Comparison of ENCODE assay signal across 25 cellular contexts in the genomic region with DNA sequence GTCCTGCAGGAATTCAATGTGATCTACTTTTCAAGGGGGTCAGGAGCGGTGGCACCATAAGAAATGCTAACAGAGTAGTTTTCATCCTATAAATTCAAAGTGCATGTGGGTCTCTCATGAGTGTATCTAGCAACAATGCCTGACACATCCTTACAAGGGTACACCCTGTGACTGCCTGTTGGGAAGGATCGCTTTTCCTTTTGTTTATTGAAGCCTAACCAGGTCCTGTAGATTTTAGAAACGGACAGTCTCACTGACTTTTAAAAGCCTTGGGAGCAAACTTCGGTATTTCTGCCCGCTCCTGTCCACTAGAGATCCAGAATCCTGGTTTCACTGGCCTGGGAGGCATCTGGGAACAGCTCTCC.
DNase-seq lines count a peak whose midpoint lies in the region; ATAC-seq and TF ChIP-seq lines count a peak whose summit lies in the region.
"Had no signal": no experiment of that assay in that cellular context is flagged by ENCODE, and none has a peak within 500 bp of the region (broad histone marks: within the 10 kb centered on the region; RNA-seq: fewer than 3 reads in every experiment).

No MANE protein-coding gene starts in this region.

- H3K9me3 Mint-ChIP-seq in HFFc6 = no peaks in the 10 kb centered on the region
- H3K9me3 Mint-ChIP-seq in naive thymus-derived CD4-positive, alpha-beta T cell = no peaks in the 10 kb centered on the region
- H3K9me3 Mint-ChIP-seq: activated naive CD8-positive, alpha-beta T cell treated with anti-CD3 and anti-CD28 coated beads, Interleukin-2, amount 10 ng/mL, durations not matched to agents 7 days and 5 days; natural killer cell had no signal

- H3K4me1 Mint-ChIP-seq in HFFc6 (ENCODE audit: low read depth) = peaks cover 61% of the 10 kb centered on the region
- peaks cover 0 to 35% (median 11%) of the 10 kb centered on the region in 7 donors for H3K4me1 Mint-ChIP-seq in naive thymus-derived CD4-positive, alpha-beta T cell

- H3K4me1 ChIP-seq in ascending aorta = peaks cover 4 to 36% of the 10 kb centered on the region in 2 donors
- H3K4me1 ChIP-seq in muscle layer of colon (ENCODE audit: insufficient read depth, low read length) = peaks cover 39% of the 10 kb centered on the region
- peaks cover 0 to 3% of the 10 kb centered on the region in 2 donors for H3K4me1 ChIP-seq in aorta (ENCODE audit: control insufficient read depth in 1 of 2, insufficient read depth in 2 of 2, low read length in 2 of 2)
- peaks cover 23% of the 10 kb centered on the region for H3K4me1 ChIP-seq in body of pancreas
- peaks cover 0 to 19% of the 10 kb centered on the region in 2 donors for H3K4me1 ChIP-seq in naive thymus-derived CD4-positive, alpha-beta T cell (ENCODE audit: control insufficient read depth in 2 of 2, insufficient read depth in 2 of 2, low read length in 2 of 2)
- no peaks in the 10 kb centered on the region for H3K4me1 ChIP-seq in OCI-LY7 (ENCODE audit: insufficient read depth, low read length, poor library complexity, severe bottlenecking)
- H3K4me1 ChIP-seq: upper lobe of right lung had no signal

- POLR2A ChIA-PET in naive thymus-derived CD4-positive, alpha-beta T cell (lab: Charles Lee) = no interaction called here
- POLR2A ChIA-PET in OCI-LY7 (lab: Charles Lee) = interaction anchor here (1.0 kb wide), 1 partner anchor 11 kb away, joined by 3 read pairs; no protein-coding TSS in a partner anchor

- no peak overlapping the region for H3K4me3 ChIP-seq in ascending aorta
- no peak overlapping the region for H3K4me3 ChIP-seq in muscle layer of colon (ENCODE audit: low read depth in 1 of 2, low read length in 2 of 2)
- no peak overlapping the region for H3K4me3 ChIP-seq in aorta (ENCODE audit: low read length in 2 of 2)
- H3K4me3 ChIP-seq in body of pancreas = no peak overlapping the region
- no peak overlapping the region for H3K4me3 ChIP-seq in naive thymus-derived CD4-positive, alpha-beta T cell (ENCODE audit: low read length)
- H3K4me3 ChIP-seq in OCI-LY7 (ENCODE audit: low read depth, low read length, poor library complexity, severe bottlenecking) = no peak overlapping the region
- H3K4me3 ChIP-seq: MG63, SK-N-MC, upper lobe of right lung had no signal

- DNase-seq in HFFc6 (no peak), ascending aorta (ENCODE audit: low spot score in 2 of 2) (no peak), aorta (no peak), body of pancreas (no peak), OCI-LY7 (ENCODE audit: low spot score) (no peak)
- no peak for DNase-seq in naive thymus-derived CD4-positive, alpha-beta T cell
- DNase-seq: activated CD4-positive, alpha-beta T cell treated with anti-CD3 and anti-CD28 coated beads for 1 hour; activated CD8-positive, alpha-beta T cell treated with anti-CD3 and anti-CD28 coated beads, Interleukin-2, amount 10 ng/mL, durations not matched to agents 7 days and 5 days; activated gamma-delta T cell; activated naive CD8-positive, alpha-beta T cell treated with anti-CD3 and anti-CD28 coated beads, Interleukin-2, amount 10 ng/mL, durations not matched to agents 7 days and 5 days; DND-41; H7; hypothalamus; KBM-7; left ventricle myocardium superior; MG63; natural killer cell; NCI-H748 treated with DMSO at 0.1 percent for 48 hours; retina; small intestine; stimulated activated CD4-positive, alpha-beta T cell treated with anti-CD3 and anti-CD28 coated beads, Interleukin-2, amount 100 ng/mL, for 48 hours; T-helper 2 cell; upper lobe of right lung had no signal

- peaks cover 82% of the 10 kb centered on the region for H3K36me3 Mint-ChIP-seq in HFFc6 (ENCODE audit: low read depth)
- peaks cover 9 to 51% (median 32%) of the 10 kb centered on the region in 5 donors for H3K36me3 Mint-ChIP-seq in naive thymus-derived CD4-positive, alpha-beta T cell
- H3K36me3 Mint-ChIP-seq: natural killer cell had no signal

- H3K27me3 Mint-ChIP-seq in HFFc6 (ENCODE audit: insufficient read depth) = no peaks in the 10 kb centered on the region; the same call in 1 of the 2 replicates
- no peaks in the 10 kb centered on the region for H3K27me3 Mint-ChIP-seq in naive thymus-derived CD4-positive, alpha-beta T cell
- H3K27me3 Mint-ChIP-seq: activated naive CD8-positive, alpha-beta T cell treated with anti-CD3 and anti-CD28 coated beads, Interleukin-2, amount 10 ng/mL, durations not matched to agents 7 days and 5 days had no signal

- H3K4me3 Mint-ChIP-seq in HFFc6 = no peak overlapping the region
- H3K4me3 Mint-ChIP-seq in naive thymus-derived CD4-positive, alpha-beta T cell = no peak overlapping the region
- H3K4me3 Mint-ChIP-seq: activated CD8-positive, alpha-beta T cell treated with anti-CD3 and anti-CD28 coated beads, Interleukin-2, amount 10 ng/mL, durations not matched to agents 7 days and 5 days; activated naive CD8-positive, alpha-beta T cell treated with anti-CD3 and anti-CD28 coated beads, Interleukin-2, amount 10 ng/mL, durations not matched to agents 7 days and 5 days; natural killer cell had no signal

- no peak overlapping the region for H3K4me2 ChIP-seq in OCI-LY7 (ENCODE audit: low read length)

- H3K27ac ChIP-seq in ascending aorta (peak overlapping the region; percentile 94 to 98), muscle layer of colon (ENCODE audit: low read depth, low read length) (peak overlapping the region; percentile 21), aorta (ENCODE audit: low read depth in 1 of 2, low read length in 2 of 2) (peak overlapping the region; percentile 18 to 43), body of pancreas (no peak overlapping the region), OCI-LY7 (ENCODE audit: low read depth, low read length, poor library complexity, severe bottlenecking) (no peak overlapping the region)
- no peak overlapping the region for H3K27ac ChIP-seq in naive thymus-derived CD4-positive, alpha-beta T cell (ENCODE audit: low read depth, low read length)
- H3K27ac ChIP-seq: SK-N-MC, upper lobe of right lung had no signal

- no peak overlapping the region for H3K9ac ChIP-seq in muscle layer of colon (ENCODE audit: low read length)

- peaks cover 89 to 98% of the 10 kb centered on the region in 2 donors for H3K36me3 ChIP-seq in ascending aorta
- H3K36me3 ChIP-seq in muscle layer of colon (ENCODE audit: insufficient read depth, low read length) = peaks cover 42% of the 10 kb centered on the region
- peaks cover 11 to 24% of the 10 kb centered on the region in 2 donors for H3K36me3 ChIP-seq in aorta (ENCODE audit: control insufficient read depth in 1 of 2, insufficient read depth in 2 of 2, low read length in 1 of 2)
- no peaks in the 10 kb centered on the region for H3K36me3 ChIP-seq in body of pancreas (replicated peaks in 1 of 2; ENCODE audit: insufficient read depth in 1 of 2, low read depth in 2 of 2)
- peaks cover 0 to 11% (median 0%) of the 10 kb centered on the region in 3 experiments for H3K36me3 ChIP-seq in naive thymus-derived CD4-positive, alpha-beta T cell (ENCODE audit: control insufficient read depth in 2 of 3, insufficient read depth in 3 of 3, low read length in 3 of 3)
- no peaks in the 10 kb centered on the region for H3K36me3 ChIP-seq in OCI-LY7 (ENCODE audit: insufficient read depth, low read length)

- H3K27me3 ChIP-seq in ascending aorta (no peaks in the 10 kb centered on the region), muscle layer of colon (ENCODE audit: control insufficient read depth in 1 of 2, insufficient read depth in 2 of 2, low read length in 2 of 2) (no peaks in the 10 kb centered on the region), aorta (ENCODE audit: control insufficient read depth in 1 of 2, insufficient read depth in 2 of 2, low read length in 1 of 2) (no peaks in the 10 kb centered on the region), body of pancreas (no peaks in the 10 kb centered on the region)
- no peaks in the 10 kb centered on the region for H3K27me3 ChIP-seq in naive thymus-derived CD4-positive, alpha-beta T cell (ENCODE audit: control insufficient read depth in 2 of 2, insufficient read depth in 2 of 2, low read length in 2 of 2)
- H3K27me3 ChIP-seq: MG63, upper lobe of right lung had no signal

- peak overlapping the region; percentile 56 for H3K27ac Mint-ChIP-seq in HFFc6
- H3K27ac Mint-ChIP-seq in naive thymus-derived CD4-positive, alpha-beta T cell = peak overlapping the region in 1 of 9 donors; percentile 65
- H3K27ac Mint-ChIP-seq: activated CD8-positive, alpha-beta T cell treated with anti-CD3 and anti-CD28 coated beads, Interleukin-2, amount 10 ng/mL, durations not matched to agents 7 days and 5 days; activated naive CD8-positive, alpha-beta T cell treated with anti-CD3 and anti-CD28 coated beads, Interleukin-2, amount 10 ng/mL, durations not matched to agents 7 days and 5 days had no signal

- no peak for TF ChIP-seq POLR2A in body of pancreas (IDR thresholded peaks at IDR 0.05)

- WGBS in aorta, 2 donors = 80 to 83% methylated on average over 5 of the region's 5 CpGs
- 82 to 91% methylated on average over 5 of the region's 5 CpGs for WGBS in body of pancreas, 2 donors

- H3K79me2 ChIP-seq in OCI-LY7 (ENCODE audit: insufficient read depth, low read depth, low read length) = no peaks in the 10 kb centered on the region

- ATAC-seq in aorta (ENCODE audit: low FRiP score) (no peak), body of pancreas (no peak)
- ATAC-seq in naive thymus-derived CD4-positive, alpha-beta T cell = no peak
- ATAC-seq: activated CD8-positive, alpha-beta T cell treated with anti-CD3 and anti-CD28 coated beads, Interleukin-2, amount 10 ng/mL, durations not matched to agents 7 days and 5 days; left ventricle myocardium superior; natural killer cell; upper lobe of right lung had no signal

- H3K9me3 ChIP-seq in ascending aorta (no peaks in the 10 kb centered on the region), muscle layer of colon (ENCODE audit: low read length) (no peaks in the 10 kb centered on the region), aorta (ENCODE audit: control insufficient read depth, low read length) (no peaks in the 10 kb centered on the region), body of pancreas (no peaks in the 10 kb centered on the region), OCI-LY7 (ENCODE audit: low read length) (no peaks in the 10 kb centered on the region)
- no peaks in the 10 kb centered on the region for H3K9me3 ChIP-seq in naive thymus-derived CD4-positive, alpha-beta T cell (ENCODE audit: control insufficient read depth in 2 of 3, low read length in 3 of 3)
- H3K9me3 ChIP-seq: MG63, upper lobe of right lung had no signal

- H4K20me1 ChIP-seq in OCI-LY7 (ENCODE audit: insufficient read depth, low read length) = no peaks in the 10 kb centered on the region

- TF ChIP-seq CTCF in HFFc6 (IDR thresholded peaks at IDR 0.05) (no peak), ascending aorta (IDR thresholded peaks at IDR 0.05) (no peak), body of pancreas (IDR thresholded peaks at IDR 0.05) (no peak), OCI-LY7 (conservative IDR thresholded peaks at IDR 0.05; ENCODE audit: low read length) (no peak)

- CTCF ChIA-PET in naive thymus-derived CD4-positive, alpha-beta T cell (lab: Charles Lee) = interaction anchor here (0.6 kb wide), 1 partner anchor 47 kb away, joined by 3 read pairs; no protein-coding TSS in a partner anchor
- CTCF ChIA-PET in OCI-LY7 (lab: Charles Lee; ENCODE audit: unreplicated experiment) = no interaction called here

- H2AFZ ChIP-seq in OCI-LY7 (ENCODE audit: low read length) = no peak overlapping the region

- no TSS peak for BruUV-seq in OCI-LY7 (replicated peaks; lab: Mats Ljungman, UMichigan)

- intact Hi-C loops in ascending aorta (cut with DNase I) (no loop called here), aorta (cut with DNase I) (no loop called here), body of pancreas (cut with DNase I) (no loop called here), OCI-LY7 (cut with micrococcal nuclease; ENCODE audit: unreplicated experiment) (no loop called here)
- intact Hi-C loops in naive thymus-derived CD4-positive, alpha-beta T cell (cut with micrococcal nuclease) = no loop called here

- H3K9me2 ChIP-seq in OCI-LY7 (ENCODE audit: insufficient read depth, low read length) = no peaks in the 10 kb centered on the region

Comparison
In these comparisons a context has a peak if more than half of its experiments do, and no peak if none do; other contexts are left out.
1. H3K27ac ChIP-seq: peak in ascending aorta (2 of 2), muscle layer of colon (single experiment) and aorta (2 of 2); none in body of pancreas (0 of 4), naive thymus-derived CD4-positive, alpha-beta T cell (single experiment) and OCI-LY7 (single experiment).